1 cellular context compared by ENCODE assay signal in genomic region chr3:50525987-50526386, GRCh38.
TF ChIP-seq lines count a peak whose summit lies in the region.

No MANE protein-coding gene starts in this region.

TF ChIP-seq in K562, 482 proteins besides CTCF, POLR2A, EP300 and RAD21 (continued from another document and continues in another):
- TF ChIP-seq, protein P1, sequence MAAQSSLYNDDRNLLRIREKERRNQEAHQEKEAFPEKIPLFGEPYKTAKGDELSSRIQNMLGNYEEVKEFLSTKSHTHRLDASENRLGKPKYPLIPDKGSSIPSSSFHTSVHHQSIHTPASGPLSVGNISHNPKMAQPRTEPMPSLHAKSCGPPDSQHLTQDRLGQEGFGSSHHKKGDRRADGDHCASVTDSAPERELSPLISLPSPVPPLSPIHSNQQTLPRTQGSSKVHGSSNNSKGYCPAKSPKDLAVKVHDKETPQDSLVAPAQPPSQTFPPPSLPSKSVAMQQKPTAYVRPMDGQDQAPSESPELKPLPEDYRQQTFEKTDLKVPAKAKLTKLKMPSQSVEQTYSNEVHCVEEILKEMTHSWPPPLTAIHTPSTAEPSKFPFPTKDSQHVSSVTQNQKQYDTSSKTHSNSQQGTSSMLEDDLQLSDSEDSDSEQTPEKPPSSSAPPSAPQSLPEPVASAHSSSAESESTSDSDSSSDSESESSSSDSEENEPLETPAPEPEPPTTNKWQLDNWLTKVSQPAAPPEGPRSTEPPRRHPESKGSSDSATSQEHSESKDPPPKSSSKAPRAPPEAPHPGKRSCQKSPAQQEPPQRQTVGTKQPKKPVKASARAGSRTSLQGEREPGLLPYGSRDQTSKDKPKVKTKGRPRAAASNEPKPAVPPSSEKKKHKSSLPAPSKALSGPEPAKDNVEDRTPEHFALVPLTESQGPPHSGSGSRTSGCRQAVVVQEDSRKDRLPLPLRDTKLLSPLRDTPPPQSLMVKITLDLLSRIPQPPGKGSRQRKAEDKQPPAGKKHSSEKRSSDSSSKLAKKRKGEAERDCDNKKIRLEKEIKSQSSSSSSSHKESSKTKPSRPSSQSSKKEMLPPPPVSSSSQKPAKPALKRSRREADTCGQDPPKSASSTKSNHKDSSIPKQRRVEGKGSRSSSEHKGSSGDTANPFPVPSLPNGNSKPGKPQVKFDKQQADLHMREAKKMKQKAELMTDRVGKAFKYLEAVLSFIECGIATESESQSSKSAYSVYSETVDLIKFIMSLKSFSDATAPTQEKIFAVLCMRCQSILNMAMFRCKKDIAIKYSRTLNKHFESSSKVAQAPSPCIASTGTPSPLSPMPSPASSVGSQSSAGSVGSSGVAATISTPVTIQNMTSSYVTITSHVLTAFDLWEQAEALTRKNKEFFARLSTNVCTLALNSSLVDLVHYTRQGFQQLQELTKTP (IDR thresholded peaks at IDR 0.05; ENCODE audit: low read depth in 1 of 2, partially characterized antibody in 2 of 2): peak in 1 of 2 experiments; percentile 90
- TF ChIP-seq ETV6 (IDR thresholded peaks at IDR 0.05; ENCODE audit: borderline replicate concordance in 1 of 2, low read depth in 2 of 2, low read length in 1 of 2): no peak
- 0 out of 2 replicates have a peak, but pooled peaks have one; percentile 64 for TF ChIP-seq ETV6 (CRISPR knock-in tag; IDR thresholded peaks at IDR 0.05; ENCODE audit: borderline replicate concordance)
- TF ChIP-seq, protein P2, sequence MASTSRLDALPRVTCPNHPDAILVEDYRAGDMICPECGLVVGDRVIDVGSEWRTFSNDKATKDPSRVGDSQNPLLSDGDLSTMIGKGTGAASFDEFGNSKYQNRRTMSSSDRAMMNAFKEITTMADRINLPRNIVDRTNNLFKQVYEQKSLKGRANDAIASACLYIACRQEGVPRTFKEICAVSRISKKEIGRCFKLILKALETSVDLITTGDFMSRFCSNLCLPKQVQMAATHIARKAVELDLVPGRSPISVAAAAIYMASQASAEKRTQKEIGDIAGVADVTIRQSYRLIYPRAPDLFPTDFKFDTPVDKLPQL (IDR thresholded peaks at IDR 0.05; ENCODE audit: extremely low read depth, insufficient read length): no peak
- TF ChIP-seq ESRRA (IDR thresholded peaks at IDR 0.05; ENCODE audit: borderline replicate concordance, low read depth): no peak
- no peak for TF ChIP-seq PHF21A (IDR thresholded peaks at IDR 0.05; ENCODE audit: borderline replicate concordance, low read depth)
- TF ChIP-seq, protein P3, sequence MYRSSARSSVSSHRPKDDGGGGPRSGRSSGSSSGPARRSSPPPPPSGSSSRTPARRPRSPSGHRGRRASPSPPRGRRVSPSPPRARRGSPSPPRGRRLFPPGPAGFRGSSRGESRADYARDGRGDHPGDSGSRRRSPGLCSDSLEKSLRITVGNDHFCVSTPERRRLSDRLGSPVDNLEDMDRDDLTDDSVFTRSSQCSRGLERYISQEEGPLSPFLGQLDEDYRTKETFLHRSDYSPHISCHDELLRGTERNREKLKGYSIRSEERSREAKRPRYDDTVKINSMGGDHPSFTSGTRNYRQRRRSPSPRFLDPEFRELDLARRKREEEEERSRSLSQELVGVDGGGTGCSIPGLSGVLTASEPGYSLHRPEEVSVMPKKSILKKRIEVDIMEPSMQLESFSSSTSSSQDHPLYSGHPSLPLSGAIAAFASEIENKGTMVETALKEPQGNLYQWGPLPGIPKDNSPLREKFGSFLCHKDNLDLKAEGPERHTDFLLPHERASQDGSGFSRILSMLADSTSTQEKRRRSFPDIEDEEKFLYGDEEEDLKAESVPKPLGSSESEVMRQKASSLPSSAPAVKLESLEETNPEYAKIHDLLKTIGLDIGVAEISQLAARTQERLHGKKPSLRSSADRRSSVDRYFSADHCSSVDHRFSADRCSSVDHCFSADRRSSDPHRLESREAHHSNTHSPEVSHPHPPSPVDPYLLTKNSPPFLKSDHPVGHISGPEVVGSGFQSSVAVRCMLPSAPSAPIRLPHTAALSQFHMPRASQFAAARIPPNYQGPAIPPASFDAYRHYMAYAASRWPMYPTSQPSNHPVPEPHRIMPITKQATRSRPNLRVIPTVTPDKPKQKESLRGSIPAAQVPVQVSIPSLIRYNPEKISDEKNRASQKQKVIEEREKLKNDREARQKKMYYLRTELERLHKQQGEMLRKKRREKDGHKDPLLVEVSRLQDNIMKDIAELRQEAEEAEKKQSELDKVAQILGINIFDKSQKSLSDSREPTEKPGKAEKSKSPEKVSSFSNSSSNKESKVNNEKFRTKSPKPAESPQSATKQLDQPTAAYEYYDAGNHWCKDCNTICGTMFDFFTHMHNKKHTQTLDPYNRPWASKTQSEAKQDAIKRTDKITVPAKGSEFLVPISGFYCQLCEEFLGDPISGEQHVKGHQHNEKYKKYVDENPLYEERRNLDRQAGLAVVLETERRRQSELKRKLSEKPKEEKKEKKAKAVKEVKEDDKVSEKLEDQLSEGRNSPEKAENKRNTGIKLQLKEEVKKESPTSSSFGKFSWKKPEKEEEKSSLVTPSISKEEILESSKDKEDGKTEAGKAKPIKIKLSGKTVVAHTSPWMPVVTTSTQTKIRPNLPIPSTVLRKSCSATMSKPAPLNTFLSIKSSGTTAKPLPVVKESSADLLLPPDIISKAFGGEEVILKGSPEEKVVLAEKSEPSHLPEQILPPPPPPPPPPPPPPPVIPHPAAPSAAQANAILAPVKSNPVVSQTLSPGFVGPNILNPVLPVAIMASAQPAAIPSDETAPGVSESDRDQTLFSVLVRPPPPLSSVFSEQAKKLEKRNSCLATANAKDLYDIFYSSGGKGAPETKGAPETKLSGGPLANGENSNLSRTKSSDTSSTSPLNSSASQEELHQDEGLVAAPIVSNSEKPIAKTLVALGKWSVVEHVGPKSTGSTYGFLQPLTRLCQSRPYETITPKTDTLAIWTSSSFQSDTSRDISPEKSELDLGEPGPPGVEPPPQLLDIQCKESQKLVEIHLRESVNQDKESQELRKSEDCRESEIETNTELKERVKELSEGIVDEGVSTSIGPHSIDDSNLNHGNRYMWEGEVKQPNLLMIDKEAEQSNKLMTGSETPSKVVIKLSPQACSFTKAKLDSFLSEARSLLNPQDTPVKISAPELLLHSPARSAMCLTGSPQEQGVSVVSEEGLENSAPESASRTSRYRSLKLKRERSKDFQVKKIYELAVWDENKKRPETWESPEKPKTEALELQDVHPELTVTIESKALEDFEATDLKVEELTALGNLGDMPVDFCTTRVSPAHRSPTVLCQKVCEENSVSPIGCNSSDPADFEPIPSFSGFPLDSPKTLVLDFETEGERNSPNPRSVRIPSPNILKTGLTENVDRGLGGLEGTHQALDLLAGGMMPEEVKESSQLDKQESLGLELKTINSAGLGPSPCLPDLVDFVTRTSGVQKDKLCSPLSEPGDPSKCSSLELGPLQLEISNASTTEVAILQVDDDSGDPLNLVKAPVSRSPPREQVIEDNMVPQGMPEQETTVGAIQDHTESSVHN (IDR thresholded peaks at IDR 0.05; ENCODE audit: borderline replicate concordance in 1 of 2, low read depth in 1 of 2): no peak
- peak; percentile 83 for TF ChIP-seq NR3C1 (CRISPR knock-in tag; IDR thresholded peaks at IDR 0.05)
- TF ChIP-seq, protein P4, sequence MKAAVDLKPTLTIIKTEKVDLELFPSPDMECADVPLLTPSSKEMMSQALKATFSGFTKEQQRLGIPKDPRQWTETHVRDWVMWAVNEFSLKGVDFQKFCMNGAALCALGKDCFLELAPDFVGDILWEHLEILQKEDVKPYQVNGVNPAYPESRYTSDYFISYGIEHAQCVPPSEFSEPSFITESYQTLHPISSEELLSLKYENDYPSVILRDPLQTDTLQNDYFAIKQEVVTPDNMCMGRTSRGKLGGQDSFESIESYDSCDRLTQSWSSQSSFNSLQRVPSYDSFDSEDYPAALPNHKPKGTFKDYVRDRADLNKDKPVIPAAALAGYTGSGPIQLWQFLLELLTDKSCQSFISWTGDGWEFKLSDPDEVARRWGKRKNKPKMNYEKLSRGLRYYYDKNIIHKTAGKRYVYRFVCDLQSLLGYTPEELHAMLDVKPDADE (conservative IDR thresholded peaks at IDR 0.05; ENCODE audit: control insufficient read depth, low read depth, low read length): peak; percentile 91
- TF ChIP-seq SIN3A (IDR thresholded peaks at IDR 0.05; ENCODE audit: borderline replicate concordance in 2 of 2, control insufficient read depth in 1 of 2, low read depth in 2 of 2, low read length in 2 of 2): peak; percentile 95 to 100
- TF ChIP-seq SRF (CRISPR knock-in tag; IDR thresholded peaks at IDR 0.05): peak in 1 of 2 experiments; percentile 72; a peak in 1 of 4 replicates
- peak; percentile 77 for TF ChIP-seq MAFK (IDR thresholded peaks at IDR 0.05; ENCODE audit: low read length)
- TF ChIP-seq VEZF1 (CRISPR knock-in tag; IDR thresholded peaks at IDR 0.05): peak; percentile 69
- TF ChIP-seq CSDE1 (IDR thresholded peaks at IDR 0.05): no peak
- TF ChIP-seq, protein P5, sequence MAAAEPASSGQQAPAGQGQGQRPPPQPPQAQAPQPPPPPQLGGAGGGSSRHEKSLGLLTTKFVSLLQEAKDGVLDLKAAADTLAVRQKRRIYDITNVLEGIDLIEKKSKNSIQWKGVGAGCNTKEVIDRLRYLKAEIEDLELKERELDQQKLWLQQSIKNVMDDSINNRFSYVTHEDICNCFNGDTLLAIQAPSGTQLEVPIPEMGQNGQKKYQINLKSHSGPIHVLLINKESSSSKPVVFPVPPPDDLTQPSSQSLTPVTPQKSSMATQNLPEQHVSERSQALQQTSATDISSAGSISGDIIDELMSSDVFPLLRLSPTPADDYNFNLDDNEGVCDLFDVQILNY (CRISPR knock-in tag; IDR thresholded peaks at IDR 0.05): 0 out of 2 replicates have a peak, but pooled peaks have one; percentile 50
- TF ChIP-seq TOE1 (IDR thresholded peaks at IDR 0.05; ENCODE audit: borderline replicate concordance): no peak
- peak; percentile 40; the same call in 1 of the 2 replicates for TF ChIP-seq TOE1 (CRISPR knock-in tag; IDR thresholded peaks at IDR 0.05; ENCODE audit: borderline replicate concordance, low read depth)
- peak; percentile 72; the same call in 1 of the 2 replicates for TF ChIP-seq XRCC5 (IDR thresholded peaks at IDR 0.05; ENCODE audit: low read depth, low read length)
- peak; percentile 66; the same call in 1 of the 2 replicates for TF ChIP-seq FOXP1 (CRISPR knock-in tag; IDR thresholded peaks at IDR 0.05)
- TF ChIP-seq BACH1 (tag; IDR thresholded peaks at IDR 0.05): peak; percentile 59; the same call in 1 of the 2 replicates
- TF ChIP-seq MAFF (IDR thresholded peaks at IDR 0.05; ENCODE audit: low read length): peak; percentile 47
- peak; percentile 95 for TF ChIP-seq MYC (IDR thresholded peaks at IDR 0.05; ENCODE audit: low read depth, low read length)
- TF ChIP-seq MYC (CRISPR knock-in tag; IDR thresholded peaks at IDR 0.05; ENCODE audit: borderline replicate concordance, low read depth): no peak
- TF ChIP-seq, protein P6, sequence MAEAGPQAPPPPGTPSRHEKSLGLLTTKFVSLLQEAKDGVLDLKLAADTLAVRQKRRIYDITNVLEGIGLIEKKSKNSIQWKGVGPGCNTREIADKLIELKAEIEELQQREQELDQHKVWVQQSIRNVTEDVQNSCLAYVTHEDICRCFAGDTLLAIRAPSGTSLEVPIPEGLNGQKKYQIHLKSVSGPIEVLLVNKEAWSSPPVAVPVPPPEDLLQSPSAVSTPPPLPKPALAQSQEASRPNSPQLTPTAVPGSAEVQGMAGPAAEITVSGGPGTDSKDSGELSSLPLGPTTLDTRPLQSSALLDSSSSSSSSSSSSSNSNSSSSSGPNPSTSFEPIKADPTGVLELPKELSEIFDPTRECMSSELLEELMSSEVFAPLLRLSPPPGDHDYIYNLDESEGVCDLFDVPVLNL (CRISPR knock-in tag; IDR thresholded peaks at IDR 0.05; ENCODE audit: low read depth): peak; percentile 75; the same call in 1 of the 2 replicates
- peak; percentile 56 for TF ChIP-seq BHLHE40 (IDR thresholded peaks at IDR 0.05; ENCODE audit: low read length)
- TF ChIP-seq, protein P7, sequence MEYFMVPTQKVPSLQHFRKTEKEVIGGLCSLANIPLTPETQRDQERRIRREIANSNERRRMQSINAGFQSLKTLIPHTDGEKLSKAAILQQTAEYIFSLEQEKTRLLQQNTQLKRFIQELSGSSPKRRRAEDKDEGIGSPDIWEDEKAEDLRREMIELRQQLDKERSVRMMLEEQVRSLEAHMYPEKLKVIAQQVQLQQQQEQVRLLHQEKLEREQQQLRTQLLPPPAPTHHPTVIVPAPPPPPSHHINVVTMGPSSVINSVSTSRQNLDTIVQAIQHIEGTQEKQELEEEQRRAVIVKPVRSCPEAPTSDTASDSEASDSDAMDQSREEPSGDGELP (CRISPR knock-in tag; IDR thresholded peaks at IDR 0.05; ENCODE audit: borderline replicate concordance): peak; percentile 90
- no peak for TF ChIP-seq OTX1 (CRISPR knock-in tag; IDR thresholded peaks at IDR 0.05)
- peak; percentile 81 for TF ChIP-seq C11orf30 (IDR thresholded peaks at IDR 0.05; ENCODE audit: low read depth)
- TF ChIP-seq RBBP5 (IDR thresholded peaks at IDR 0.05; ENCODE audit: borderline replicate concordance, insufficient read depth, low read length, poor library complexity, severe bottlenecking): no peak
- peak; percentile 53; the same call in 1 of the 2 replicates for TF ChIP-seq DMBX1 (CRISPR knock-in tag; IDR thresholded peaks at IDR 0.05; ENCODE audit: borderline replicate concordance)
- peak; percentile 69 for TF ChIP-seq ZFX (CRISPR knock-in tag; IDR thresholded peaks at IDR 0.05)
- TF ChIP-seq, protein P8, sequence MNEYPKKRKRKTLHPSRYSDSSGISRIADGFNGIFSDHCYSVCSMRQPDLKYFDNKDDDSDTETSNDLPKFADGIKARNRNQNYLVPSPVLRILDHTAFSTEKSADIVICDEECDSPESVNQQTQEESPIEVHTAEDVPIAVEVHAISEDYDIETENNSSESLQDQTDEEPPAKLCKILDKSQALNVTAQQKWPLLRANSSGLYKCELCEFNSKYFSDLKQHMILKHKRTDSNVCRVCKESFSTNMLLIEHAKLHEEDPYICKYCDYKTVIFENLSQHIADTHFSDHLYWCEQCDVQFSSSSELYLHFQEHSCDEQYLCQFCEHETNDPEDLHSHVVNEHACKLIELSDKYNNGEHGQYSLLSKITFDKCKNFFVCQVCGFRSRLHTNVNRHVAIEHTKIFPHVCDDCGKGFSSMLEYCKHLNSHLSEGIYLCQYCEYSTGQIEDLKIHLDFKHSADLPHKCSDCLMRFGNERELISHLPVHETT (CRISPR knock-in tag; conservative IDR thresholded peaks at IDR 0.05 in 1 of 2, IDR thresholded peaks at IDR 0.05 in 1 of 2): 0 out of 4 replicates have a peak, but pooled peaks of 1 of the 2 experiments have one; percentile 51
- peak; percentile 88; the same call in 1 of the 2 replicates for TF ChIP-seq PRMT5 (CRISPR knock-in tag; IDR thresholded peaks at IDR 0.05)
- TF ChIP-seq L3MBTL2 (IDR thresholded peaks at IDR 0.05): peak; percentile 64
